ENCODE assay signal across 26 cellular contexts in genomic region chr17:54945246-54945645, GRCh38. TPM values are rescaled to one million over a fixed set of nuclear protein-coding genes. Genes with fewer than 3 reads are reported as not detected.
"Had no signal": no experiment of that assay in that cellular context is flagged by ENCODE, and none has a peak within 500 bp of the region (broad histone marks: within the 10 kb centered on the region; RNA-seq: fewer than 3 reads in every experiment).

No MANE protein-coding gene starts in this region.

- H3K4me3 Mint-ChIP-seq: activated CD4-positive, alpha-beta memory T cell treated with anti-CD3 and anti-CD28 coated beads, Interleukin-2, amount 10 ng/mL, durations not matched to agents 7 days and 5 days; activated CD4-positive, alpha-beta T cell treated with anti-CD3 and anti-CD28 coated beads, Interleukin-2, amount 10 ng/mL, durations not matched to agents 7 days and 5 days; activated T-cell treated with anti-CD3 and anti-CD28 coated beads, Interleukin-2, amount 50 U/mL, for 24 hours; central memory CD8-positive, alpha-beta T cell; mesothelial cell of epicardium; naive thymus-derived CD4-positive, alpha-beta T cell; neural crest cell had no signal

- H3K4me3 ChIP-seq: esophagus squamous epithelium, right atrium auricular region, spleen, suprapubic skin, tibial artery had no signal

- H3K9me3 ChIP-seq: esophagus squamous epithelium, right atrium auricular region, spleen, suprapubic skin, tibial artery had no signal

- DNase-seq: activated CD4-positive, alpha-beta memory T cell treated with anti-CD3 and anti-CD28 coated beads, Interleukin-2, amount 10 ng/mL, durations not matched to agents 7 days and 5 days; activated CD4-positive, alpha-beta T cell treated with anti-CD3 and anti-CD28 coated beads, Interleukin-2, amount 10 ng/mL, durations not matched to agents 7 days and 5 days; activated CD8-positive, alpha-beta memory T cell treated with anti-CD3 and anti-CD28 coated beads, Interleukin-2, amount 50 U/mL, for 48 hours; activated gamma-delta T cell treated with Interleukin-2 at 50 U/mL for 16 hours; activated naive CD4-positive, alpha-beta T cell treated with anti-CD3 and anti-CD28 coated beads, Interleukin-2, amount 50 U/mL, for 16 hours; activated T-cell treated with anti-CD3 and anti-CD28 coated beads, Interleukin-2, amount 50 U/mL, for 24 hours; amniotic stem cell; effector CD4-positive, alpha-beta T cell; esophagus squamous epithelium; islet precursor cell; left ventricle myocardium superior; mammary epithelial cell; naive thymus-derived CD4-positive, alpha-beta T cell; nucleus accumbens; spleen; stimulated activated naive CD4-positive, alpha-beta T cell; T-helper 9 cell; tibial artery had no signal

- H3K9ac ChIP-seq: parathyroid adenoma had no signal

- H3K79me2 ChIP-seq: parathyroid adenoma had no signal

- H3K9me3 Mint-ChIP-seq: activated CD4-positive, alpha-beta memory T cell treated with anti-CD3 and anti-CD28 coated beads, Interleukin-2, amount 10 ng/mL, durations not matched to agents 7 days and 5 days; activated CD4-positive, alpha-beta T cell treated with anti-CD3 and anti-CD28 coated beads, Interleukin-2, amount 10 ng/mL, durations not matched to agents 7 days and 5 days; activated T-cell treated with anti-CD3 and anti-CD28 coated beads, Interleukin-2, amount 50 U/mL, for 24 hours; central memory CD8-positive, alpha-beta T cell; mesothelial cell of epicardium had no signal

- H3K27ac ChIP-seq: epithelial cell of prostate, esophagus squamous epithelium, parathyroid adenoma, right atrium auricular region, spleen, suprapubic skin, tibial artery, VCaP had no signal

- H3K36me3 ChIP-seq: right atrium auricular region, spleen had no signal

- H3K27ac Mint-ChIP-seq: activated CD4-positive, alpha-beta memory T cell treated with anti-CD3 and anti-CD28 coated beads, Interleukin-2, amount 10 ng/mL, durations not matched to agents 7 days and 5 days; activated CD4-positive, alpha-beta T cell treated with anti-CD3 and anti-CD28 coated beads, Interleukin-2, amount 10 ng/mL, durations not matched to agents 7 days and 5 days; activated T-cell treated with anti-CD3 and anti-CD28 coated beads, Interleukin-2, amount 50 U/mL, for 24 hours; mesothelial cell of epicardium; naive thymus-derived CD4-positive, alpha-beta T cell had no signal

- H3K4me1 ChIP-seq: esophagus squamous epithelium, parathyroid adenoma, right atrium auricular region, spleen, suprapubic skin, tibial artery had no signal

- H3K4me1 Mint-ChIP-seq: activated CD4-positive, alpha-beta T cell treated with anti-CD3 and anti-CD28 coated beads, Interleukin-2, amount 10 ng/mL, durations not matched to agents 7 days and 5 days; central memory CD8-positive, alpha-beta T cell; mesothelial cell of epicardium; neural crest cell had no signal

- H3K27me3 ChIP-seq: esophagus squamous epithelium, right atrium auricular region, spleen, suprapubic skin, tibial artery had no signal

- H2AFZ ChIP-seq: parathyroid adenoma had no signal

RNA-seq across cellular contexts. Expression of gene TOM1L1, which starts 44.6 kb away (rescaled TPM):
- polyA plus RNA-seq: naive thymus-derived CD4-positive, alpha-beta T cell had no signal
